ENCODE assay signal across 19 cellular contexts in the genomic region with DNA sequence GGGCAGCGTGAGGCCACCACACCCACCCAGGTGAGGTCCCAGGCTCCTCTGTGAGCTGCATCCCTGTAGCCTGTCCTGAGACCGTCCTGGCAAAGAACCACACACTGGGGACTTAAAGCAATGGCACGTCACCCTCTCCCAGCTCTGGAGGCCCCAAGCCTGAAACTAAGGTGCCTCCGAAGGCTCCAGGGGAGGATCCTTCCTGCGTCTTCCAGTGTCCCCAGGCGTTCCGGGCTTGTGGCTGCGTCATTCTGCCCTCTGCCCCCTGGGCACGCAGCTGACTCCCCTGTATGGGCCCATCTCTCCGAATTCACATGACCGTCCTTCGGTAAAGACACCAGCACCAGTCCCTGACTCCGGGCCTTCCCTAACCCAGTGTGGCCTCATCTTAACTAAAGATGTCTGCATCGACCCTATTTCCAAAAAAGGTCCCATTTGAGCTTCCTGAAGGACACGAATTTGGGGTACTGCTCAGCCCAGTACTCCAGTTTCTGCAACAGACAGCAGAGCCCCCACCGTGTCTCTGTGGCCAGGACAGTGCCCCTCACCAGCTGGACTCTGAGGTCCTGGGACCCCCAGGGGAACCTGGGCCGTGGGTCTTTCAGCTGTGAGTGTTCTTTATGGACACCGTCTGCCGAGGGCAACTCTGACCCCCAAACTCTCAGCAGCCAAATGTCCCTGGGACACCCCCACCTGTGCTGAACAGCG.
DNase-seq lines count a peak whose midpoint lies in the region; ATAC-seq and TF ChIP-seq lines count a peak whose summit lies in the region.
"Had no signal": no experiment of that assay in that cellular context is flagged by ENCODE, and none has a peak within 500 bp of the region (broad histone marks: within the 10 kb centered on the region; RNA-seq: fewer than 3 reads in every experiment).

No MANE protein-coding gene starts in this region.

- H3K36me3 Mint-ChIP-seq in nephron progenitor cell (ENCODE audit: low read depth) (no peaks in the 10 kb centered on the region), T-helper 17 cell (ENCODE audit: low read depth) (no peaks in the 10 kb centered on the region)
- H3K36me3 Mint-ChIP-seq: CD4-positive, alpha-beta memory T cell had no signal

- H3K9me3 ChIP-seq in heart left ventricle = no peaks in the 10 kb centered on the region
- no peaks in the 10 kb centered on the region for H3K9me3 ChIP-seq in right atrium auricular region
- H3K9me3 ChIP-seq in upper lobe of right lung = no peaks in the 10 kb centered on the region
- H3K9me3 ChIP-seq in T-helper 17 cell (ENCODE audit: control insufficient read depth, low read length, poor library complexity, severe bottlenecking) = no peaks in the 10 kb centered on the region

- ATAC-seq in heart left ventricle (no peak), left ventricle myocardium superior (no peak), upper lobe of right lung (no peak), T-helper 17 cell (no peak), HG02840 (IDR thresholded peaks at IDR 0.05; ENCODE audit: low FRiP score, unreplicated experiment) (no peak)
- ATAC-seq: Panc1 had no signal

- 94 to 96% (median 95%) methylated on average over 18 to 20 of the region's 20 CpGs for WGBS in heart left ventricle, 4 donors

- TF ChIP-seq CTCF in heart left ventricle (IDR thresholded peaks at IDR 0.05) (no peak), right atrium auricular region (IDR thresholded peaks at IDR 0.05) (no peak), nephron progenitor cell (IDR thresholded peaks at IDR 0.05) (no peak), upper lobe of right lung (IDR thresholded peaks at IDR 0.05) (no peak)

- H3K9me3 Mint-ChIP-seq in nephron progenitor cell = no peaks in the 10 kb centered on the region

- H3K4me3 ChIP-seq in heart left ventricle = no peak overlapping the region
- H3K4me3 ChIP-seq in right atrium auricular region = no peak overlapping the region
- H3K4me3 ChIP-seq in upper lobe of right lung = no peak overlapping the region

- no peaks in the 10 kb centered on the region for H3K36me3 ChIP-seq in heart left ventricle
- no peaks in the 10 kb centered on the region for H3K36me3 ChIP-seq in right atrium auricular region
- H3K36me3 ChIP-seq in upper lobe of right lung = no peaks in the 10 kb centered on the region

- H3K4me1 ChIP-seq in heart left ventricle = peaks cover 0 to 14% (median 3%) of the 10 kb centered on the region in 12 donors
- H3K4me1 ChIP-seq in right atrium auricular region = no peaks in the 10 kb centered on the region
- no peaks in the 10 kb centered on the region for H3K4me1 ChIP-seq in upper lobe of right lung

- peak in 3 of 5 donors; percentile 3 to 14 (median 11) for DNase-seq in heart left ventricle
- DNase-seq in right atrium auricular region (ENCODE audit: low spot score) = no peak
- DNase-seq in left ventricle myocardium superior = peak; percentile 14
- no peak for DNase-seq in nephron progenitor cell
- DNase-seq in upper lobe of right lung = peak; percentile 22
- DNase-seq in COLO668 (lab: John Stamatoyannopoulos, UW; ENCODE audit: unreplicated experiment) = no peak
- no peak for DNase-seq in T-helper 17 cell
- DNase-seq: CD4-positive, alpha-beta memory T cell; DND-41; GDM1; HCEC 1CT; MM.1S; NCI-H1105; NCI-H187; NCI-H510A; NCI-H82; SHP77 treated with DMSO at 0.1 percent for 48 hours had no signal

- intact Hi-C loops in heart left ventricle (cut with DNase I) (no loop called here), left ventricle myocardium superior (cut with micrococcal nuclease) (no loop called here), upper lobe of right lung (cut with DNase I) (no loop called here)

- H3K27ac ChIP-seq in heart left ventricle (no peak overlapping the region), right atrium auricular region (no peak overlapping the region), upper lobe of right lung (no peak overlapping the region)

- H3K27ac Mint-ChIP-seq in nephron progenitor cell = peak overlapping the region; percentile 66
- no peak overlapping the region for H3K27ac Mint-ChIP-seq in T-helper 17 cell
- H3K27ac Mint-ChIP-seq: CD4-positive, alpha-beta memory T cell had no signal

- peaks cover 63% of the 10 kb centered on the region for H3K4me1 Mint-ChIP-seq in nephron progenitor cell
- H3K4me1 Mint-ChIP-seq in T-helper 17 cell = peaks cover 5% of the 10 kb centered on the region
- H3K4me1 Mint-ChIP-seq: CD4-positive, alpha-beta memory T cell had no signal

- no peak for TF ChIP-seq POLR2A in heart left ventricle (IDR thresholded peaks at IDR 0.05)

- H3K27me3 Mint-ChIP-seq in nephron progenitor cell (ENCODE audit: low read depth, poor library complexity) (peaks cover 6% of the 10 kb centered on the region), T-helper 17 cell (peaks cover 22% of the 10 kb centered on the region)

- H3K4me3 Mint-ChIP-seq in nephron progenitor cell (no peak overlapping the region), T-helper 17 cell (no peak overlapping the region)
- H3K4me3 Mint-ChIP-seq: CD4-positive, alpha-beta memory T cell had no signal

- H3K27me3 ChIP-seq in heart left ventricle (peaks cover 0 to 3% (median 0%) of the 10 kb centered on the region in 9 donors), right atrium auricular region (no peaks in the 10 kb centered on the region), upper lobe of right lung (no peaks in the 10 kb centered on the region)

Comparison
In these comparisons a context has a peak if more than half of its experiments do, and no peak if none do; other contexts are left out.
1. DNase-seq: peak in heart left ventricle (3 of 5), left ventricle myocardium superior (single experiment) and upper lobe of right lung (single experiment); none in right atrium auricular region (single experiment), nephron progenitor cell (single experiment), COLO668 (single experiment) and T-helper 17 cell (0 of 3).